8 cellular contexts compared by ENCODE assay signal in genomic region chr4:168153596-168154440, GRCh38.
A peak's percentile ranks its signal among the peaks of the same experiment; 100 is the strongest.
DNase-seq lines count a peak whose midpoint lies in the region; ATAC-seq and TF ChIP-seq lines count a peak whose summit lies in the region.

No MANE protein-coding gene starts in this region.

- peaks cover under 1% of the 10 kb centered on the region for H3K9me3 ChIP-seq in lower lobe of right lung

- intact Hi-C loops in activated CD4-positive, alpha-beta T cell treated with anti-CD3 and anti-CD28 coated beads, Interleukin-2, amount 10 ng/mL, durations not matched to agents 24 days and 14 days (cut with micrococcal nuclease), result loop anchor here (1.0 kb wide), 1 partner anchor 1133 kb away; no protein-coding TSS in a partner anchor
- intact Hi-C loops in lower lobe of right lung (cut with DNase I), result no loop called here

- H3K27me3 ChIP-seq in lower lobe of right lung (ENCODE audit: low read depth), result no peaks in the 10 kb centered on the region

- H3K4me3 Mint-ChIP-seq in activated CD4-positive, alpha-beta T cell treated with anti-CD3 and anti-CD28 coated beads, Interleukin-2, amount 10 ng/mL, durations not matched to agents 24 days and 14 days, result peak overlapping the region; percentile 5

- peaks cover 10% of the 10 kb centered on the region for H3K27me3 Mint-ChIP-seq in activated CD4-positive, alpha-beta T cell treated with anti-CD3 and anti-CD28 coated beads, Interleukin-2, amount 10 ng/mL, durations not matched to agents 24 days and 14 days

- no peaks in the 10 kb centered on the region for H3K9me3 Mint-ChIP-seq in activated CD4-positive, alpha-beta T cell treated with anti-CD3 and anti-CD28 coated beads, Interleukin-2, amount 10 ng/mL, durations not matched to agents 24 days and 14 days

- peak; percentile 80 for ATAC-seq in GM18870 (IDR thresholded peaks at IDR 0.05; ENCODE audit: unreplicated experiment)
- peak; percentile 83 for ATAC-seq in HG03175 (IDR thresholded peaks at IDR 0.05; ENCODE audit: unreplicated experiment)
- ATAC-seq in lower lobe of right lung, result peak; percentile 83 to 84

- no peaks in the 10 kb centered on the region for H3K4me1 ChIP-seq in lower lobe of right lung

- H3K4me3 ChIP-seq in AG09309 (ENCODE audit: control insufficient read depth, low read depth, low read length) (no peak overlapping the region), coronary artery (peak overlapping the region; percentile 48), lower lobe of right lung (peak overlapping the region; percentile 37)

- H3K27ac ChIP-seq in coronary artery, result no peak overlapping the region
- H3K27ac ChIP-seq in lower lobe of right lung, result no peak overlapping the region

- H3K27ac Mint-ChIP-seq in activated CD4-positive, alpha-beta T cell treated with anti-CD3 and anti-CD28 coated beads, Interleukin-2, amount 10 ng/mL, durations not matched to agents 24 days and 14 days, result no peak overlapping the region

- no peaks in the 10 kb centered on the region for H3K36me3 Mint-ChIP-seq in activated CD4-positive, alpha-beta T cell treated with anti-CD3 and anti-CD28 coated beads, Interleukin-2, amount 10 ng/mL, durations not matched to agents 24 days and 14 days (ENCODE audit: low read depth)

- DNase-seq in AG09309 (ENCODE audit: low read depth), result peak; percentile 44
- peak; percentile 56 for DNase-seq in NCI-H460 (ENCODE audit: extremely low read depth, low read depth)
- DNase-seq in activated CD4-positive, alpha-beta T cell treated with anti-CD3 and anti-CD28 coated beads, Interleukin-2, amount 10 ng/mL, durations not matched to agents 24 days and 14 days, result peak; percentile 85
- no peak for DNase-seq in coronary artery (ENCODE audit: low spot score)
- DNase-seq in lower lobe of right lung, result peak; percentile 87
- peak; percentile 8 to 39 (median 31) for DNase-seq in stimulated activated CD4-positive, alpha-beta T cell treated with anti-CD3 and anti-CD28 coated beads, TNF-alpha, amount 100 ng/mL, for 48 hours (ENCODE audit: low read depth in 3 of 3)

- H3K36me3 ChIP-seq in lower lobe of right lung, result no peaks in the 10 kb centered on the region

- peak; percentile 68 for TF ChIP-seq CTCF in AG09309 (IDR thresholded peaks at IDR 0.05; ENCODE audit: control insufficient read depth, insufficient read depth, low read depth, low read length, missing control alignments)
- TF ChIP-seq CTCF in coronary artery (IDR thresholded peaks at IDR 0.05), result no peak
- TF ChIP-seq CTCF in lower lobe of right lung (IDR thresholded peaks at IDR 0.05), result peak; percentile 59

- H3K4me1 Mint-ChIP-seq in activated CD4-positive, alpha-beta T cell treated with anti-CD3 and anti-CD28 coated beads, Interleukin-2, amount 10 ng/mL, durations not matched to agents 24 days and 14 days, result peaks cover 4% of the 10 kb centered on the region
